Comparison of ENCODE assay signal across 1 cellular context in genomic region chr6:159691133-159691962, GRCh38.
TF ChIP-seq lines count a peak whose summit lies in the region.

No MANE protein-coding gene starts in this region.

TF ChIP-seq in GM12878, 131 proteins besides CTCF, POLR2A, EP300 and RAD21 (continued from another document and continues in another):
- no peak for TF ChIP-seq SREBF2 (IDR thresholded peaks at IDR 0.05; ENCODE audit: low read length)
- TF ChIP-seq BACH1 (IDR thresholded peaks at IDR 0.05; ENCODE audit: borderline replicate concordance), result no peak
- TF ChIP-seq CHD4 (IDR thresholded peaks at IDR 0.05), result no peak
- TF ChIP-seq ETV6 (conservative IDR thresholded peaks at IDR 0.05 in 1 of 2, IDR thresholded peaks at IDR 0.05 in 1 of 2; ENCODE audit: borderline replicate concordance in 1 of 2, low read depth in 1 of 2), result no peak
- no peak for TF ChIP-seq ZNF217 (IDR thresholded peaks at IDR 0.05)
- TF ChIP-seq ELK1 (IDR thresholded peaks at IDR 0.05; ENCODE audit: low read depth, low read length), result no peak
- TF ChIP-seq E2F8 (IDR thresholded peaks at IDR 0.05; ENCODE audit: low read depth, partially characterized antibody), result no peak
- TF ChIP-seq RELA (IDR thresholded peaks at IDR 0.05; ENCODE audit: borderline replicate concordance, partially characterized antibody), result no peak
- no peak for TF ChIP-seq HDAC6 (IDR thresholded peaks at IDR 0.05; ENCODE audit: unreplicated experiment)
- no peak for TF ChIP-seq JUND (IDR thresholded peaks at IDR 0.05; ENCODE audit: low read depth, low read length)
- TF ChIP-seq MYB (IDR thresholded peaks at IDR 0.05; ENCODE audit: borderline replicate concordance, low read depth, low read length), result no peak
- no peak for TF ChIP-seq MXI1 (IDR thresholded peaks at IDR 0.05; ENCODE audit: low read depth, low read length)
- TF ChIP-seq FOXM1 (IDR thresholded peaks at IDR 0.05; ENCODE audit: low read depth, low read length), result no peak; the same call in 1 of the 2 replicates
- no peak for TF ChIP-seq BHLHE40 (IDR thresholded peaks at IDR 0.05; ENCODE audit: borderline replicate concordance in 1 of 2, low read depth in 2 of 2, low read length in 1 of 2)
- TF ChIP-seq CREB1 (IDR thresholded peaks at IDR 0.05; ENCODE audit: low read depth), result no peak
- no peak for TF ChIP-seq MTA2 (IDR thresholded peaks at IDR 0.05; ENCODE audit: low read depth)
- no peak for TF ChIP-seq BRCA1 (IDR thresholded peaks at IDR 0.05; ENCODE audit: low read depth, low read length)
- no peak for TF ChIP-seq ZSCAN29 (IDR thresholded peaks at IDR 0.05)
- TF ChIP-seq ZNF622 (IDR thresholded peaks at IDR 0.05), result no peak
- peak; percentile 33 for TF ChIP-seq SKIL (IDR thresholded peaks at IDR 0.05; ENCODE audit: low read depth, poor library complexity, severe bottlenecking)
- TF ChIP-seq ATF7 (IDR thresholded peaks at IDR 0.05; ENCODE audit: low read depth), result no peak
- TF ChIP-seq NFXL1 (IDR thresholded peaks at IDR 0.05; ENCODE audit: borderline replicate concordance), result no peak
- no peak for TF ChIP-seq PAX8 (IDR thresholded peaks at IDR 0.05)
- TF ChIP-seq SUZ12 (IDR thresholded peaks at IDR 0.05; ENCODE audit: unreplicated experiment), result no peak
- TF ChIP-seq LARP7 (IDR thresholded peaks at IDR 0.05), result no peak
- no peak for TF ChIP-seq KDM1A (IDR thresholded peaks at IDR 0.05; ENCODE audit: borderline replicate concordance)
- TF ChIP-seq E2F4 (IDR thresholded peaks at IDR 0.05; ENCODE audit: low read depth, low read length), result no peak
- TF ChIP-seq CBX3 (IDR thresholded peaks at IDR 0.05; ENCODE audit: borderline replicate concordance, low read depth), result no peak
- no peak for TF ChIP-seq ATF3 (IDR thresholded peaks at IDR 0.05; ENCODE audit: borderline replicate concordance, extremely low read depth, low read depth, low read length)
- no peak for TF ChIP-seq FOS (IDR thresholded peaks at IDR 0.05; ENCODE audit: borderline replicate concordance, extremely low read depth, insufficient read length)
- no peak for TF ChIP-seq CBFB (IDR thresholded peaks at IDR 0.05; ENCODE audit: low read depth)
- no peak for TF ChIP-seq TCF7 (IDR thresholded peaks at IDR 0.05; ENCODE audit: borderline replicate concordance)
- TF ChIP-seq PRDM15 (CRISPR knock-in tag; IDR thresholded peaks at IDR 0.05), result no peak
- TF ChIP-seq GABPA (IDR thresholded peaks at IDR 0.05; ENCODE audit: low read depth), result no peak
- TF ChIP-seq SP1 (IDR thresholded peaks at IDR 0.05; ENCODE audit: low read depth, low read length), result no peak
- TF ChIP-seq PKNOX1 (IDR thresholded peaks at IDR 0.05), result no peak
- TF ChIP-seq ZBED1 (IDR thresholded peaks at IDR 0.05; ENCODE audit: borderline replicate concordance), result no peak
- no peak for TF ChIP-seq POU2F2 (IDR thresholded peaks at IDR 0.05; ENCODE audit: borderline replicate concordance, low read depth, low read length)
- TF ChIP-seq TBL1XR1 (IDR thresholded peaks at IDR 0.05; ENCODE audit: low read depth, low read length), result no peak
- TF ChIP-seq REST (IDR thresholded peaks at IDR 0.05; ENCODE audit: low read depth, low read length), result no peak
- peak; percentile 12 for TF ChIP-seq MEF2B (IDR thresholded peaks at IDR 0.05; ENCODE audit: partially characterized antibody, poor library complexity, severe bottlenecking)
- no peak for TF ChIP-seq POLR2AphosphoS2 (IDR thresholded peaks at IDR 0.05; ENCODE audit: low read depth, low read length)
- TF ChIP-seq IKZF2 (IDR thresholded peaks at IDR 0.05), result peak; percentile 41 to 54; a peak in 3 of 4 replicates
- TF ChIP-seq STAT1 (conservative IDR thresholded peaks at IDR 0.05), result no peak
- no peak for TF ChIP-seq ASH2L (IDR thresholded peaks at IDR 0.05; ENCODE audit: borderline replicate concordance, low read depth)
- no peak for TF ChIP-seq YBX1 (IDR thresholded peaks at IDR 0.05)
- TF ChIP-seq POLR2AphosphoS5 (IDR thresholded peaks at IDR 0.05; ENCODE audit: low read length), result no peak
- no peak for TF ChIP-seq CHD1 (IDR thresholded peaks at IDR 0.05; ENCODE audit: low read depth, low read length)
- TF ChIP-seq E4F1 (IDR thresholded peaks at IDR 0.05; ENCODE audit: borderline replicate concordance, partially characterized antibody), result no peak
